In the genomic region with DNA sequence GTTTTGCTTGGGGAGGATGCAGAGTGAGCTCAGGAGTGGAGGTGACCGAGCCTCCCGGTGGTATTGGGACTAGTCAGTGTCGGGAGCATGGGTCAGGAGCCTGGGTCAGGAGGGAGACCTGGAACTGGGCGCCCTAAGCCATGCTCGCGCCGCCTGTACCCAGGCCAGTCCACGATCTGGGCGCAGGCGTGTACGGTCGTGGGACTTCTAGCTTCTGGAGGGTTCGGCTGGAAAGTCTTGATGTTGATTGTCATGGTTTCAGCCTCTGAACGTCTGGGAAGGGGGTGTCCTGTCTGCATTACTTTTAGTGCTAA, we compare ENCODE assay signal across 9 cellular contexts. TPM values are rescaled to one million over a fixed set of nuclear protein-coding genes. Genes with fewer than 3 reads are reported as not detected.
DNase-seq lines count a peak whose midpoint lies in the region; ATAC-seq and TF ChIP-seq lines count a peak whose summit lies in the region.
"Had no signal": no experiment of that assay in that cellular context is flagged by ENCODE, and none has a peak within 500 bp of the region (broad histone marks: within the 10 kb centered on the region; RNA-seq: fewer than 3 reads in every experiment).

No MANE protein-coding gene starts in this region.

- H2AFZ ChIP-seq in HCT116 (ENCODE audit: low read depth, low read length, poor library complexity, severe bottlenecking): no peak overlapping the region

- CTCF ChIA-PET in CD8-positive, alpha-beta T cell (lab: Charles Lee): interaction anchor here (0.7 to 3.5 kb wide), 4 partner anchors 147 to 273 kb away, joined by 3 to 26 read pairs (median 13); a partner anchor contains a TSS
- CTCF ChIA-PET in HCT116 (lab: Charles Lee): interaction anchor here (1.2 to 1.7 kb wide), 3 partner anchors 13 to 146 kb away, joined by 4 to 9 read pairs (median 4); a partner anchor contains a TSS

- no peak for TF ChIP-seq RAD21 in HCT116 (IDR thresholded peaks at IDR 0.05; ENCODE audit: low read depth)

- peaks cover 3% of the 10 kb centered on the region for H3K4me1 ChIP-seq in CD8-positive, alpha-beta T cell (ENCODE audit: insufficient read depth, low read length)
- H3K4me1 ChIP-seq in HCT116 (ENCODE audit: control insufficient read depth in 1 of 2, insufficient read depth in 2 of 2, low read length in 2 of 2): no peaks in the 10 kb centered on the region
- H3K4me1 ChIP-seq in upper lobe of right lung: no peaks in the 10 kb centered on the region

- TF ChIP-seq CTCF in CD8-positive, alpha-beta T cell (IDR thresholded peaks at IDR 0.05): no peak
- TF ChIP-seq CTCF in HCT116 (IDR thresholded peaks at IDR 0.05 in 2 of 3, conservative IDR thresholded peaks at IDR 0.05 in 1 of 3; ENCODE audit: borderline replicate concordance in 1 of 3, insufficient read depth in 1 of 3, low read depth in 2 of 3, low read length in 2 of 3) (no peak), upper lobe of right lung (IDR thresholded peaks at IDR 0.05) (no peak)

- peaks cover 23% of the 10 kb centered on the region for H3K36me3 Mint-ChIP-seq in CD8-positive, alpha-beta T cell
- H3K36me3 Mint-ChIP-seq in T-helper 17 cell (ENCODE audit: low read depth): no peaks in the 10 kb centered on the region
- H3K36me3 Mint-ChIP-seq: activated naive CD8-positive, alpha-beta T cell had no signal

- BruUV-seq in HCT116 (replicated peaks; lab: Mats Ljungman, UMichigan): TSS peak; percentile 70

- H3K9me3 Mint-ChIP-seq in CD8-positive, alpha-beta T cell: no peaks in the 10 kb centered on the region

- peaks cover 5% of the 10 kb centered on the region for H3K36me3 ChIP-seq in CD8-positive, alpha-beta T cell (ENCODE audit: insufficient read depth, low read length)
- H3K36me3 ChIP-seq in HCT116 (ENCODE audit: control insufficient read depth in 1 of 2, insufficient read depth in 2 of 2, low read length in 2 of 2): peaks cover 16 to 19% of the 10 kb centered on the region in 2 experiments; a peak in 3 of 4 replicates
- H3K36me3 ChIP-seq in upper lobe of right lung: peaks cover 16% of the 10 kb centered on the region

- peaks cover 6% of the 10 kb centered on the region for H3K4me1 Mint-ChIP-seq in CD8-positive, alpha-beta T cell (ENCODE audit: low read depth)
- H3K4me1 Mint-ChIP-seq in T-helper 17 cell: peaks cover 6% of the 10 kb centered on the region

- peak overlapping the region; percentile 99 for H3K27ac Mint-ChIP-seq in CD8-positive, alpha-beta T cell
- H3K27ac Mint-ChIP-seq in T-helper 17 cell: no peak overlapping the region
- H3K27ac Mint-ChIP-seq: activated naive CD8-positive, alpha-beta T cell had no signal

- ATAC-seq in CD8-positive, alpha-beta T cell: peak; percentile 6
- ATAC-seq in HCT116 (peak; percentile 35), T-helper 17 cell (peak; percentile 5), upper lobe of right lung (peak; percentile 53), HG03565 (IDR thresholded peaks at IDR 0.05; ENCODE audit: unreplicated experiment) (no peak)

- no peaks in the 10 kb centered on the region for H4K20me1 ChIP-seq in HCT116 (ENCODE audit: insufficient read depth)

- H3K79me2 ChIP-seq in HCT116 (ENCODE audit: insufficient read depth, low read length): peaks cover 31% of the 10 kb centered on the region

- DNase-seq in CD8-positive, alpha-beta T cell: no peak
- DNase-seq in HCT116 (ENCODE audit: low read depth, low spot score) (no peak), T-helper 17 cell (no peak), upper lobe of right lung (no peak), MV-4-11 (lab: John Stamatoyannopoulos, UW) (no peak)
- no peak for DNase-seq in stimulated activated CD4-positive, alpha-beta T cell treated with anti-CD3 and anti-CD28 coated beads, Interleukin-2, amount 100 ng/mL, for 48 hours

- POLR2A ChIA-PET in CD8-positive, alpha-beta T cell (lab: Charles Lee): interaction anchor here (0.8 to 2.6 kb wide), 7 partner anchors 29 to 312 kb away, joined by 3 to 28 read pairs (median 6); a partner anchor contains a TSS
- POLR2A ChIA-PET in HCT116 (lab: Charles Lee): interaction anchor here (0.6 to 2.3 kb wide), 2 partner anchors 28 kb away, joined by 3 to 13 read pairs; a partner anchor contains a TSS

- peak; percentile 3 for TF ChIP-seq POLR2A in HCT116 (IDR thresholded peaks at IDR 0.05; ENCODE audit: borderline replicate concordance, extremely low read depth, insufficient read depth, insufficient read length)

- intact Hi-C loops in CD8-positive, alpha-beta T cell (cut with DNase I, micrococcal nuclease): loop anchor here in 1 of 2 experiments (2.0 to 10.0 kb wide), 3 partner anchors 272 to 410 kb away; a partner anchor contains a TSS
- intact Hi-C loops in HCT116 (cut with micrococcal nuclease) (loop anchor here (2.0 to 10.0 kb wide), 2 partner anchors 30 to 360 kb away; no protein-coding TSS in a partner anchor), upper lobe of right lung (cut with DNase I) (no loop called here)

- H3K27me3 ChIP-seq in CD8-positive, alpha-beta T cell (ENCODE audit: insufficient read depth, low read length): no peaks in the 10 kb centered on the region
- H3K27me3 ChIP-seq in HCT116 (ENCODE audit: insufficient read depth, low read length) (no peaks in the 10 kb centered on the region), layer of hippocampus (ENCODE audit: control insufficient read depth, insufficient read depth, low read length) (no peaks in the 10 kb centered on the region), upper lobe of right lung (no peaks in the 10 kb centered on the region)

- no peak overlapping the region for H3K4me3 Mint-ChIP-seq in CD8-positive, alpha-beta T cell
- H3K4me3 Mint-ChIP-seq in T-helper 17 cell: peak overlapping the region; percentile 94
- H3K4me3 Mint-ChIP-seq: activated naive CD8-positive, alpha-beta T cell had no signal

- H3K4me2 ChIP-seq in HCT116 (ENCODE audit: low read length): no peak overlapping the region

- H3K27me3 Mint-ChIP-seq in CD8-positive, alpha-beta T cell (ENCODE audit: low read depth): no peaks in the 10 kb centered on the region
- no peaks in the 10 kb centered on the region for H3K27me3 Mint-ChIP-seq in T-helper 17 cell
- H3K27me3 Mint-ChIP-seq: activated naive CD8-positive, alpha-beta T cell had no signal

- no peak overlapping the region for H3K9ac ChIP-seq in HCT116 (ENCODE audit: low read length)

- H3K27ac ChIP-seq in CD8-positive, alpha-beta T cell (ENCODE audit: low read depth, low read length): peak overlapping the region; percentile 91
- H3K27ac ChIP-seq in HCT116 (ENCODE audit: low read depth, low read length) (no peak overlapping the region; the same call in 1 of the 2 replicates), layer of hippocampus (ENCODE audit: low read depth, low read length) (peak overlapping the region; percentile 99), upper lobe of right lung (peak overlapping the region; percentile 92)

- RAD21 ChIA-PET in HCT116 (lab: Charles Lee; ENCODE audit: low non-redundant PET in 1 of 2, low total read pairs in 2 of 2, uncharacterized antibody in 2 of 2, unreplicated experiment in 2 of 2): no interaction called here

- peak overlapping the region; percentile 92 for H3K4me3 ChIP-seq in CD8-positive, alpha-beta T cell (ENCODE audit: low read depth, low read length)
- H3K4me3 ChIP-seq in HCT116 (replicated peaks in 1 of 2; ENCODE audit: low read depth in 1 of 2, low read length in 2 of 2) (no peak overlapping the region), upper lobe of right lung (peak overlapping the region; percentile 72)

- H3K9me3 ChIP-seq in CD8-positive, alpha-beta T cell (ENCODE audit: low read length): no peaks in the 10 kb centered on the region
- H3K9me3 ChIP-seq in HCT116 (ENCODE audit: control insufficient read depth in 1 of 2, insufficient read depth in 1 of 2, low read depth in 1 of 2, low read length in 2 of 2) (no peaks in the 10 kb centered on the region), T-helper 17 cell (ENCODE audit: control insufficient read depth, low read length, poor library complexity, severe bottlenecking) (no peaks in the 10 kb centered on the region), upper lobe of right lung (no peaks in the 10 kb centered on the region)

- H3K9me2 ChIP-seq in HCT116 (ENCODE audit: insufficient read depth): no peaks in the 10 kb centered on the region

TF ChIP-seq in HCT116, 20 proteins besides CTCF, POLR2A, EP300 and RAD21:
- TF ChIP-seq SRF (IDR thresholded peaks at IDR 0.05; ENCODE audit: low read depth): no peak
- TF ChIP-seq FOSL1 (IDR thresholded peaks at IDR 0.05; ENCODE audit: low read depth): no peak
- TF ChIP-seq, protein P1, sequence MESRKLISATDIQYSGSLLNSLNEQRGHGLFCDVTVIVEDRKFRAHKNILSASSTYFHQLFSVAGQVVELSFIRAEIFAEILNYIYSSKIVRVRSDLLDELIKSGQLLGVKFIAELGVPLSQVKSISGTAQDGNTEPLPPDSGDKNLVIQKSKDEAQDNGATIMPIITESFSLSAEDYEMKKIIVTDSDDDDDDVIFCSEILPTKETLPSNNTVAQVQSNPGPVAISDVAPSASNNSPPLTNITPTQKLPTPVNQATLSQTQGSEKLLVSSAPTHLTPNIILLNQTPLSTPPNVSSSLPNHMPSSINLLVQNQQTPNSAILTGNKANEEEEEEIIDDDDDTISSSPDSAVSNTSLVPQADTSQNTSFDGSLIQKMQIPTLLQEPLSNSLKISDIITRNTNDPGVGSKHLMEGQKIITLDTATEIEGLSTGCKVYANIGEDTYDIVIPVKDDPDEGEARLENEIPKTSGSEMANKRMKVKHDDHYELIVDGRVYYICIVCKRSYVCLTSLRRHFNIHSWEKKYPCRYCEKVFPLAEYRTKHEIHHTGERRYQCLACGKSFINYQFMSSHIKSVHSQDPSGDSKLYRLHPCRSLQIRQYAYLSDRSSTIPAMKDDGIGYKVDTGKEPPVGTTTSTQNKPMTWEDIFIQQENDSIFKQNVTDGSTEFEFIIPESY (IDR thresholded peaks at IDR 0.05; ENCODE audit: extremely low read depth, insufficient replicate concordance, low read length): no peak
- no peak for TF ChIP-seq POLR2AphosphoS5 (IDR thresholded peaks at IDR 0.05; ENCODE audit: low read depth, low read length)
- TF ChIP-seq SIN3A (IDR thresholded peaks at IDR 0.05; ENCODE audit: low read depth): no peak
- TF ChIP-seq ELF1 (IDR thresholded peaks at IDR 0.05; ENCODE audit: borderline replicate concordance, low read depth): no peak
- TF ChIP-seq ZNF274 (IDR thresholded peaks at IDR 0.05; ENCODE audit: low read depth, low read length): no peak
- TF ChIP-seq EGR1 (IDR thresholded peaks at IDR 0.05; ENCODE audit: low read depth): no peak

RNA-seq across cellular contexts. Expression of a gene that starts 0.2 kb away (rescaled TPM):
- 100 to 1,000 TPM; 180 to 184 TPM for total RNA-seq in CD8-positive, alpha-beta T cell
- total RNA-seq in HCT116 (2021; ENCODE audit: unreplicated experiment) (273 TPM), T-helper 17 cell (100 to 1,000 TPM; 161 to 172 TPM), upper lobe of right lung (135 TPM)
- polyA plus RNA-seq in HCT116 (2012): 120 and 165 TPM in 2 replicates

RNA-seq across cellular contexts. Expression of a gene that starts 28.0 kb away (rescaled TPM):
- total RNA-seq in CD8-positive, alpha-beta T cell: 10 to 100 TPM; 29.7 TPM
- total RNA-seq in HCT116 (2021; ENCODE audit: unreplicated experiment): 10.1 TPM
- polyA plus RNA-seq in HCT116 (2012): 2.8 and 2.9 TPM in 2 replicates
- 10 to 100 TPM; 19.4 to 20.1 TPM for total RNA-seq in T-helper 17 cell
- 7.1 TPM for total RNA-seq in upper lobe of right lung

Comparison
In these comparisons a context has a peak if more than half of its experiments do, and no peak if none do; other contexts are left out.
1. H3K4me3 ChIP-seq: peak in CD8-positive, alpha-beta T cell (single experiment) and upper lobe of right lung (single experiment); none in HCT116 (0 of 2).